18 cellular contexts compared by ENCODE assay signal in the genomic region with DNA sequence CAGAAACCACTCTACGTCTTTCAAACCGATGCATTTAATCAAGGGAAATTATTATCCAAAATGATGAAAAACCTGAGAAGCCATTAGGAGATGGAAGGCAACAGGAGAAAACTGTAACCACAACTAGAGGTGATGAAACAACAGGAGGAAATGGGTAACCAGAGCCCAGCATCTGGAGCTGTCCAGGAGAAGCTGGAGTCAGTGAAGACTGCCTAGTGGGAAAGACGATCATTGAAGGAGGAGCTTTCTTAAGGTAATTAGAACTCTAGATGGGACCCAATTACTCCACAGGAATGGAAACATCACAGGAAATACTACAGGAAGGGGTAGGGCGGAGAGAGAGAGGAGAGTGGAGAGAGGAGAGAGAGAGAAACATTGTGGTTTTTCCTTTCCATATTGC. TPM values are rescaled to one million over a fixed set of nuclear protein-coding genes. Genes with fewer than 3 reads are reported as not detected.
DNase-seq lines count a peak whose midpoint lies in the region; ATAC-seq and TF ChIP-seq lines count a peak whose summit lies in the region.
"Had no signal": no experiment of that assay in that cellular context is flagged by ENCODE, and none has a peak within 500 bp of the region (broad histone marks: within the 10 kb centered on the region; RNA-seq: fewer than 3 reads in every experiment).

No MANE protein-coding gene starts in this region.

- DNase-seq in H4 (ENCODE audit: low spot score) (peak; percentile 48), NCI-H69 (lab: John Stamatoyannopoulos, UW) (peak; percentile 44), fibroblast of the conjunctiva (ENCODE audit: low read depth) (peak; percentile 29), stomach (no peak), GDM1 (lab: John Stamatoyannopoulos, UW) (no peak)
- DNase-seq: CD4-positive, CD25-positive, alpha-beta regulatory T cell; EL; GM23248; natural killer cell; NCI-H187 treated with DMSO at 0.1 percent for 48 hours; SW 1271 had no signal

- intact Hi-C loops in stomach (cut with DNase I; ENCODE audit: low total_unique reads) = no loop called here

- ATAC-seq in GM19455 (IDR thresholded peaks at IDR 0.05; ENCODE audit: unreplicated experiment) (no peak), GM18867 (IDR thresholded peaks at IDR 0.05; ENCODE audit: unreplicated experiment) (no peak), GM21528 (IDR thresholded peaks at IDR 0.05; ENCODE audit: low FRiP score, unreplicated experiment) (no peak)
- ATAC-seq: esophagus mucosa, natural killer cell had no signal

- WGBS in stomach, 5 donors = 80 to 89% (median 86%) methylated on average over 4 of the region's 4 CpGs

- no peak overlapping the region for H3K4me3 ChIP-seq in stomach
- H3K4me3 ChIP-seq: GM23248 had no signal

- no peaks in the 10 kb centered on the region for H3K9me3 ChIP-seq in stomach

- H3K4me1 ChIP-seq in stomach = peaks cover 0 to 61% (median 10%) of the 10 kb centered on the region in 4 donors

- no peak for TF ChIP-seq CTCF in stomach (IDR thresholded peaks at IDR 0.05)

- H3K36me3 ChIP-seq in stomach = no peaks in the 10 kb centered on the region

- H3K27ac ChIP-seq in stomach = peak overlapping the region in 4 of 5 donors; percentile 64 to 74 (median 71)
- H3K27ac ChIP-seq: GM23248, VCaP had no signal

- H3K27me3 ChIP-seq in stomach = no peaks in the 10 kb centered on the region

- TF ChIP-seq POLR2A in stomach (IDR thresholded peaks at IDR 0.05) = no peak

- no peak for TF ChIP-seq EP300 in stomach (IDR thresholded peaks at IDR 0.05)

RNA-seq across cellular contexts. Expression of gene RERG, which starts 57.6 kb away (rescaled TPM):
- 0.14 and 0.25 TPM in 2 replicates for total RNA-seq in H4 (2014; rRNA removed; shearing (Covaris generic))
- 10 to 100 TPM in 4 of 5 donors, not detected in 1; 20.3 to 48.7 (median 34.5) TPM for total RNA-seq in stomach
- polyA plus RNA-seq in stomach = 1 to 10 TPM; 3.1 to 5.2 (median 3.7) TPM
- total RNA-seq: activated CD8-positive, alpha-beta memory T cell treated with anti-CD3 and anti-CD28 coated beads for 36 hours; CD4-positive, CD25-positive, alpha-beta regulatory T cell; dermis microvascular lymphatic vessel endothelial cell; GM23248; natural killer cell had no signal
- polyA plus RNA-seq: CD4-positive, CD25-positive, alpha-beta regulatory T cell; GM23248 had no signal

Comparison
In these comparisons a context has a peak if more than half of its experiments do, and no peak if none do; other contexts are left out.
1. DNase-seq: peak in H4 (single experiment), NCI-H69 (single experiment) and fibroblast of the conjunctiva (single experiment); none in stomach (single experiment) and GDM1 (single experiment).